ENCODE assay signal across 25 cellular contexts in the genomic region with DNA sequence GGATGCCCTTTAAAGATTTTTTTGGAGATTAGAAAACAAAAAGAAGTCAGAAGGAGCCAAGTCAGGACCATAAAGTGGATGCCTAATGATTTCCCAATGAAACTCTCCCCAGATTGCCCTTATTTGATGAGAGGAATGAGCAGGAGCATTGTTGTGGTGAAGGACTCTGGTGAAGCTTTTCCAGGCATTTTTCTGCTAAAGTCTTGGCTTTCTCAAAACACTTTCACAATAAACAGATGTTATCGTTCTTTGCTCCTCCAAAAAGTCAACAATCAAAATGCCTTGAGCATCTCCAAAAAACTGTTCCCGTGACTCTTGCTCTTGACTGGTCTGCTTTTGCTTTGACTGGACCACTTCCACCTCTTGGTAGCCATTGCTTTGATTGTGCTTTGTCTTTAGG.
"Had no signal": no experiment of that assay in that cellular context is flagged by ENCODE, and none has a peak within 500 bp of the region (broad histone marks: within the 10 kb centered on the region; RNA-seq: fewer than 3 reads in every experiment).

No MANE protein-coding gene starts in this region.

- H3K9me3 Mint-ChIP-seq: activated CD8-positive, alpha-beta T cell treated with anti-CD3 and anti-CD28 coated beads for 36 hours; activated naive CD4-positive, alpha-beta T cell treated with anti-CD3 and anti-CD28 coated beads, Interleukin-2, amount 50 U/mL, for 72 hours; activated naive CD8-positive, alpha-beta T cell treated with anti-CD3 and anti-CD28 coated beads, Interleukin-2, amount 10 ng/mL, durations not matched to agents 7 days and 5 days; activated T-cell treated with anti-CD3 and anti-CD28 coated beads, Interleukin-2, amount 50 U/mL, for 4 hours; activated T-helper 17 cell treated with anti-CD3 and anti-CD28 coated beads, Interleukin-2, amount 50 U/mL, for 72 hours; central memory CD8-positive, alpha-beta T cell had no signal

- H3K9me3 ChIP-seq: esophagus muscularis mucosa had no signal

- H3K27me3 ChIP-seq: brain microvascular endothelial cell, esophagus muscularis mucosa had no signal

- H3K36me3 ChIP-seq: brain microvascular endothelial cell, esophagus muscularis mucosa had no signal

- H3K27me3 Mint-ChIP-seq: activated naive CD8-positive, alpha-beta T cell treated with anti-CD3 and anti-CD28 coated beads, Interleukin-2, amount 10 ng/mL, durations not matched to agents 7 days and 5 days had no signal

- ATAC-seq: activated CD8-positive, alpha-beta T cell treated with anti-CD3 and anti-CD28 coated beads for 36 hours; activated naive CD4-positive, alpha-beta T cell treated with anti-CD3 and anti-CD28 coated beads, Interleukin-2, amount 50 U/mL, for 72 hours; activated T-cell treated with anti-CD3 and anti-CD28 coated beads, Interleukin-2, amount 50 U/mL, for 4 hours; activated T-helper 17 cell treated with anti-CD3 and anti-CD28 coated beads, Interleukin-2, amount 50 U/mL, for 72 hours; WTC11 had no signal

- H3K4me3 Mint-ChIP-seq: activated CD8-positive, alpha-beta T cell treated with anti-CD3 and anti-CD28 coated beads for 36 hours; activated naive CD8-positive, alpha-beta T cell treated with anti-CD3 and anti-CD28 coated beads, Interleukin-2, amount 10 ng/mL, durations not matched to agents 7 days and 5 days; activated T-cell treated with anti-CD3 and anti-CD28 coated beads, Interleukin-2, amount 50 U/mL, for 4 hours; activated T-helper 17 cell treated with anti-CD3 and anti-CD28 coated beads, Interleukin-2, amount 50 U/mL, for 72 hours; central memory CD8-positive, alpha-beta T cell; WTC11 had no signal

- DNase-seq: activated CD4-positive, alpha-beta T cell treated with anti-CD3 and anti-CD28 coated beads for 1 hour; activated CD4-positive, alpha-beta T cell treated with anti-CD3 and anti-CD28 coated beads for 4 hours; activated CD4-positive, alpha-beta T cell treated with anti-CD3 and anti-CD28 coated beads, Interleukin-2, amount 50 U/mL, for 1 hour; activated CD4-positive, alpha-beta T cell treated with anti-CD3 and anti-CD28 coated beads, Interleukin-2, amount 50 U/mL, for 48 hours; activated CD8-positive, alpha-beta memory T cell treated with anti-CD3 and anti-CD28 coated beads for 24 hours; activated CD8-positive, alpha-beta T cell treated with anti-CD3 and anti-CD28 coated beads for 36 hours; activated effector memory CD4-positive, alpha-beta T cell treated with Interleukin-2 at 50 U/mL for 16 hours; activated gamma-delta T cell treated with Interleukin-2 at 50 U/mL for 16 hours; activated naive CD4-positive, alpha-beta T cell treated with Interleukin-2 at 50 U/mL for 16 hours; activated naive CD8-positive, alpha-beta T cell treated with anti-CD3 and anti-CD28 coated beads, Interleukin-2, amount 10 ng/mL, durations not matched to agents 7 days and 5 days; activated T-cell treated with anti-CD3 and anti-CD28 coated beads, Interleukin-2, amount 50 U/mL, for 4 hours; amniotic stem cell; anterior cingulate cortex; brain microvascular endothelial cell; cortex of kidney; effector CD8-positive, alpha-beta T cell; foreskin fibroblast; head of caudate nucleus; hippocampal formation; T-helper 2 cell had no signal

- H3K4me1 Mint-ChIP-seq: activated naive CD8-positive, alpha-beta T cell treated with anti-CD3 and anti-CD28 coated beads, Interleukin-2, amount 10 ng/mL, durations not matched to agents 7 days and 5 days; activated T-helper 17 cell treated with anti-CD3 and anti-CD28 coated beads, Interleukin-2, amount 50 U/mL, for 72 hours; central memory CD8-positive, alpha-beta T cell had no signal

- H3K36me3 Mint-ChIP-seq: activated naive CD4-positive, alpha-beta T cell treated with anti-CD3 and anti-CD28 coated beads, Interleukin-2, amount 50 U/mL, for 72 hours; activated naive CD8-positive, alpha-beta T cell treated with anti-CD3 and anti-CD28 coated beads, Interleukin-2, amount 10 ng/mL, durations not matched to agents 7 days and 5 days; WTC11 had no signal

- H3K4me3 ChIP-seq: esophagus muscularis mucosa had no signal

- H3K27ac Mint-ChIP-seq: activated CD8-positive, alpha-beta T cell treated with anti-CD3 and anti-CD28 coated beads for 36 hours; activated naive CD4-positive, alpha-beta T cell treated with anti-CD3 and anti-CD28 coated beads, Interleukin-2, amount 50 U/mL, for 72 hours; activated naive CD8-positive, alpha-beta T cell treated with anti-CD3 and anti-CD28 coated beads, Interleukin-2, amount 10 ng/mL, durations not matched to agents 7 days and 5 days; activated T-helper 17 cell treated with anti-CD3 and anti-CD28 coated beads, Interleukin-2, amount 50 U/mL, for 72 hours; WTC11 had no signal
